Comparison of ENCODE assay signal across 31 cellular contexts in genomic region chr11:28491431-28491830, GRCh38.
"Had no signal": no experiment of that assay in that cellular context is flagged by ENCODE, and none has a peak within 500 bp of the region (broad histone marks: within the 10 kb centered on the region; RNA-seq: fewer than 3 reads in every experiment).

No MANE protein-coding gene starts in this region.

- H3K36me3 Mint-ChIP-seq: activated naive CD8-positive, alpha-beta T cell treated with anti-CD3 and anti-CD28 coated beads, Interleukin-2, amount 10 ng/mL, durations not matched to agents 7 days and 5 days; natural killer cell treated with Interleukin-12 subunit alpha and Interleukin-12 subunit beta and Interleukin-15 and Interleukin-18, amount 100 ng/mL, for 72 hours had no signal

- H3K4me1 ChIP-seq: gastrocnemius medialis, left ventricle myocardium inferior, thyroid gland, upper lobe of left lung, vagina had no signal

- H3K27ac ChIP-seq: brain microvascular endothelial cell, gastrocnemius medialis, left ventricle myocardium inferior, thyroid gland, upper lobe of left lung, vagina, VCaP had no signal

- H3K27ac Mint-ChIP-seq: activated naive CD4-positive, alpha-beta T cell treated with anti-CD3 and anti-CD28 coated beads for 36 hours; activated naive CD8-positive, alpha-beta T cell treated with anti-CD3 and anti-CD28 coated beads, Interleukin-2, amount 10 ng/mL, durations not matched to agents 7 days and 5 days; activated T-helper 1 cell treated with anti-CD3 and anti-CD28 coated beads, Interleukin-12 subunit alpha, Interleukin-12 subunit beta, Interleukin-2, Interleukin-4 antibody, amounts not matched to agents 30 ng/mL and 10 ng/mL and 1 ng/mL, durations not matched to agents 14 hours and 24 hours and 36 hours; natural killer cell treated with Interleukin-12 subunit alpha and Interleukin-12 subunit beta and Interleukin-15 and Interleukin-18, amount 100 ng/mL, for 72 hours; stimulated activated naive CD8-positive, alpha-beta T cell treated with anti-CD3 and anti-CD28 coated beads, Interleukin-15, Interleukin-2, amounts not matched to agents 100 ng/mL and 50 ng/mL, for 24 hours had no signal

- H3K9me3 Mint-ChIP-seq: activated naive CD8-positive, alpha-beta T cell treated with anti-CD3 and anti-CD28 coated beads, Interleukin-2, amount 10 ng/mL, durations not matched to agents 7 days and 5 days; activated T-helper 1 cell treated with anti-CD3 and anti-CD28 coated beads, Interleukin-12 subunit alpha, Interleukin-12 subunit beta, Interleukin-2, Interleukin-4 antibody, amounts not matched to agents 30 ng/mL and 10 ng/mL and 1 ng/mL, durations not matched to agents 14 hours and 24 hours and 36 hours had no signal

- H3K4me3 ChIP-seq: gastrocnemius medialis, left ventricle myocardium inferior, lung, mucosa of descending colon, thyroid gland, upper lobe of left lung, vagina had no signal

- FAIRE-seq: astrocyte, endometrium, TTC549 had no signal

- H3K27me3 ChIP-seq: brain microvascular endothelial cell, gastrocnemius medialis, thyroid gland, upper lobe of left lung, vagina had no signal

- H3K4me1 Mint-ChIP-seq: activated naive CD8-positive, alpha-beta T cell treated with anti-CD3 and anti-CD28 coated beads, Interleukin-2, amount 10 ng/mL, durations not matched to agents 7 days and 5 days had no signal

- DNase-seq: activated CD4-positive, alpha-beta T cell treated with anti-CD3 and anti-CD28 coated beads for 4 hours; activated CD4-positive, alpha-beta T cell treated with anti-CD3 and anti-CD28 coated beads, Interleukin-2, amount 50 U/mL, for 4 hours; activated effector memory CD4-positive, alpha-beta T cell treated with anti-CD3 and anti-CD28 coated beads, Interleukin-2, amount 50 U/mL, for 16 hours; activated naive CD4-positive, alpha-beta T cell treated with anti-CD3 and anti-CD28 coated beads for 36 hours; activated naive CD8-positive, alpha-beta T cell treated with anti-CD3 and anti-CD28 coated beads, Interleukin-2, amount 10 ng/mL, durations not matched to agents 7 days and 5 days; activated T-cell treated with anti-CD3 and anti-CD28 coated beads for 4 hours; amniotic stem cell; brain microvascular endothelial cell; caudate nucleus; effector CD8-positive, alpha-beta T cell; gastrocnemius medialis; glutamatergic neuron; islet precursor cell; left ventricle myocardium inferior; mucosa of descending colon; posterior cingulate gyrus; right cardiac atrium; stimulated activated CD4-positive, alpha-beta T cell treated with anti-CD3 and anti-CD28 coated beads, Interleukin-4, amount 100 ng/mL, for 1 hour; substantia nigra; T-helper 9 cell; thyroid gland; upper lobe of left lung had no signal

- H3K36me3 ChIP-seq: brain microvascular endothelial cell, gastrocnemius medialis, left ventricle myocardium inferior, thyroid gland, upper lobe of left lung, vagina had no signal

- H3K4me3 Mint-ChIP-seq: activated naive CD4-positive, alpha-beta T cell treated with anti-CD3 and anti-CD28 coated beads for 36 hours; activated naive CD8-positive, alpha-beta T cell treated with anti-CD3 and anti-CD28 coated beads, Interleukin-2, amount 10 ng/mL, durations not matched to agents 7 days and 5 days; activated T-helper 1 cell treated with anti-CD3 and anti-CD28 coated beads, Interleukin-12 subunit alpha, Interleukin-12 subunit beta, Interleukin-2, Interleukin-4 antibody, amounts not matched to agents 30 ng/mL and 10 ng/mL and 1 ng/mL, durations not matched to agents 14 hours and 24 hours and 36 hours; natural killer cell treated with Interleukin-12 subunit alpha and Interleukin-12 subunit beta and Interleukin-15 and Interleukin-18, amount 100 ng/mL, for 72 hours; stimulated activated naive CD8-positive, alpha-beta T cell treated with anti-CD3 and anti-CD28 coated beads, Interleukin-15, Interleukin-2, amounts not matched to agents 100 ng/mL and 50 ng/mL, for 24 hours had no signal

- H3K9me3 ChIP-seq: gastrocnemius medialis, left ventricle myocardium inferior, mucosa of descending colon, thyroid gland, upper lobe of left lung, vagina had no signal

- H3K27me3 Mint-ChIP-seq: activated naive CD8-positive, alpha-beta T cell treated with anti-CD3 and anti-CD28 coated beads, Interleukin-2, amount 10 ng/mL, durations not matched to agents 7 days and 5 days; natural killer cell treated with Interleukin-12 subunit alpha and Interleukin-12 subunit beta and Interleukin-15 and Interleukin-18, amount 100 ng/mL, for 72 hours; stimulated activated naive CD8-positive, alpha-beta T cell treated with anti-CD3 and anti-CD28 coated beads, Interleukin-15, Interleukin-2, amounts not matched to agents 100 ng/mL and 50 ng/mL, for 24 hours had no signal
